Comparison of ENCODE assay signal across 2 cellular contexts in the genomic region with DNA sequence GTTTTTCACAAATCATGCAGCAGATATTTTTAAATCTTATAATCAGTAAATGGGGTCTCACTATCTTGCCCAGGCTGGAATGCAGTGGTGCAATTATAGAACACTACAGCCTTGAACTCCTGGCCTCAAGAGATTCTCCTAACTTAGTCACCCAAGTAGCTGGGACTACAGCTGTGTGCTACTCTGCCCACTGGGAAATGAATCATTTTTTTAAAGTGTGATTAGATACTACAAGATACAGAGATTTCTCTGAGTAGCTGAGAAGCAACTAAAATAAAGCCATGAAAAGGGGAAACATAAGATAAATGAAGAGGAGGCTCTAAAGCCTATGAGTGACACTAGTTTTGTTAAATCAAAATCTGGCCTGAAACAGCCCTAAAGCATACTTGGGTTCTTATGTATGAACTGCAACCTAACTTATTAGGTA.
TF ChIP-seq lines count a peak whose summit lies in the region.

No MANE protein-coding gene starts in this region.

TF ChIP-seq in IMR-90, 13 proteins besides CTCF, POLR2A, EP300 and RAD21 (continued from another document):
- TF ChIP-seq MXI1 (IDR thresholded peaks at IDR 0.05; ENCODE audit: borderline replicate concordance, low read depth, low read length) (no peak), RCOR1 (IDR thresholded peaks at IDR 0.05; ENCODE audit: insufficient replicate concordance, low read length) (no peak), SMC3 (IDR thresholded peaks at IDR 0.05; ENCODE audit: low read depth, low read length) (no peak), CHD1 (IDR thresholded peaks at IDR 0.05; ENCODE audit: low read depth, low read length) (no peak), FOS (IDR thresholded peaks at IDR 0.05; ENCODE audit: low read depth, low read length) (no peak), CEBPB (IDR thresholded peaks at IDR 0.05; ENCODE audit: low read depth, low read length) (no peak), RFX5 (IDR thresholded peaks at IDR 0.05; ENCODE audit: low read depth, low read length) (no peak), BHLHE40 (IDR thresholded peaks at IDR 0.05; ENCODE audit: low read depth, low read length) (no peak), MAZ (IDR thresholded peaks at IDR 0.05; ENCODE audit: borderline replicate concordance, low read depth, low read length) (no peak)
- TF ChIP-seq, protein P1, sequence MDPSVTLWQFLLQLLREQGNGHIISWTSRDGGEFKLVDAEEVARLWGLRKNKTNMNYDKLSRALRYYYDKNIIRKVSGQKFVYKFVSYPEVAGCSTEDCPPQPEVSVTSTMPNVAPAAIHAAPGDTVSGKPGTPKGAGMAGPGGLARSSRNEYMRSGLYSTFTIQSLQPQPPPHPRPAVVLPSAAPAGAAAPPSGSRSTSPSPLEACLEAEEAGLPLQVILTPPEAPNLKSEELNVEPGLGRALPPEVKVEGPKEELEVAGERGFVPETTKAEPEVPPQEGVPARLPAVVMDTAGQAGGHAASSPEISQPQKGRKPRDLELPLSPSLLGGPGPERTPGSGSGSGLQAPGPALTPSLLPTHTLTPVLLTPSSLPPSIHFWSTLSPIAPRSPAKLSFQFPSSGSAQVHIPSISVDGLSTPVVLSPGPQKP (IDR thresholded peaks at IDR 0.05; ENCODE audit: borderline replicate concordance, low read depth, low read length), result no peak

TF ChIP-seq in GM12878, 131 proteins besides CTCF, POLR2A, EP300 and RAD21 (continued from another document):
- peak; percentile 68 for TF ChIP-seq PKNOX1 (IDR thresholded peaks at IDR 0.05)
